In the genomic region with DNA sequence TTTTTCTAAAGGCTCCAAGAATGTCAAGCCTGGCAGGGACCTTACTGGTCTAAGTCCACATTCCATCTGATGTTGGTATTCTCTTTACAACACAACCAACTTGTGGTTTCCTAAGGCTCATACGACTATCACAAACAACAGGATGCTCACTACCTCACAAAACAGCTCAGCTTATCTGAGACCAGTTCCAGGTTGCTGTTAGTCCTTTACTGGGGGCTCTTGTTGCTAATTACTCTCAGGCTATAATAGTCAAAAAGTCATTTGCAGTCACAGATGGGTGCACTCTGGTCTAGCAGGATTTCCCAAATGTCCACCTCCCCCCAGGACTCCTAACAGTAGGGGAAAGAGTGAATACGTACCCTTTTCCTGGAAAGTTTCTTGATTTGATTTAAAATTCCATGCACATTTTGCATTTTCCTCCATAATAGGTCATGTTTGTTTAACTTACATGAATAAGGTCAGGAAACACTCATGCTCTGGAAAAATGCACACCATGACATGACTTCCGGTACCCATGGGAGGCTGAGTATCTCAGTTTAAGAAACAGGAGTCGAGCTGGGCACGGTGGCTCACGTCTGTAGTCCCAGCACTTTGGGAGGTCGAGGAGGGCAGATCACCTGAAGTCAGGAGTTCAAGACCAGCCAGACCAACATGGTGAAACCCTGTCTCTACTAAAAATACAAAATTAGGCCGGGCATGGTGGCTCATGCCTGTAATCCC, we compare ENCODE assay signal across 1 cellular context.
TF ChIP-seq lines count a peak whose summit lies in the region.

No MANE protein-coding gene starts in this region.

TF ChIP-seq in GM23338, 12 proteins besides CTCF, POLR2A, EP300 and RAD21:
- no peak for TF ChIP-seq NANOG (IDR thresholded peaks at IDR 0.05; ENCODE audit: borderline replicate concordance)
- TF ChIP-seq EZH2phosphoT487 (IDR thresholded peaks at IDR 0.05; ENCODE audit: unreplicated experiment): no peak
- TF ChIP-seq JUNB (IDR thresholded peaks at IDR 0.05; ENCODE audit: unreplicated experiment): no peak
- TF ChIP-seq STAT1 (IDR thresholded peaks at IDR 0.05; ENCODE audit: unreplicated experiment): no peak
- TF ChIP-seq ZNF114 (CRISPR knock-in tag; IDR thresholded peaks at IDR 0.05): no peak
- no peak for TF ChIP-seq ETS1 (IDR thresholded peaks at IDR 0.05)
- no peak for TF ChIP-seq POLR2AphosphoS5 (IDR thresholded peaks at IDR 0.05; ENCODE audit: low read depth)
- TF ChIP-seq EZH2 (IDR thresholded peaks at IDR 0.05; ENCODE audit: low read depth, unreplicated experiment): no peak
- TF ChIP-seq CREB1 (CRISPR knock-in tag; IDR thresholded peaks at IDR 0.05; ENCODE audit: low read depth): no peak
- no peak for TF ChIP-seq ZNF462 (CRISPR knock-in tag; IDR thresholded peaks at IDR 0.05)
- no peak for TF ChIP-seq REST (IDR thresholded peaks at IDR 0.05; ENCODE audit: unreplicated experiment)
- TF ChIP-seq ZNF331 (CRISPR knock-in tag; IDR thresholded peaks at IDR 0.05; ENCODE audit: low read depth): no peak
